ENCODE assay signal across 7 cellular contexts in the genomic region with DNA sequence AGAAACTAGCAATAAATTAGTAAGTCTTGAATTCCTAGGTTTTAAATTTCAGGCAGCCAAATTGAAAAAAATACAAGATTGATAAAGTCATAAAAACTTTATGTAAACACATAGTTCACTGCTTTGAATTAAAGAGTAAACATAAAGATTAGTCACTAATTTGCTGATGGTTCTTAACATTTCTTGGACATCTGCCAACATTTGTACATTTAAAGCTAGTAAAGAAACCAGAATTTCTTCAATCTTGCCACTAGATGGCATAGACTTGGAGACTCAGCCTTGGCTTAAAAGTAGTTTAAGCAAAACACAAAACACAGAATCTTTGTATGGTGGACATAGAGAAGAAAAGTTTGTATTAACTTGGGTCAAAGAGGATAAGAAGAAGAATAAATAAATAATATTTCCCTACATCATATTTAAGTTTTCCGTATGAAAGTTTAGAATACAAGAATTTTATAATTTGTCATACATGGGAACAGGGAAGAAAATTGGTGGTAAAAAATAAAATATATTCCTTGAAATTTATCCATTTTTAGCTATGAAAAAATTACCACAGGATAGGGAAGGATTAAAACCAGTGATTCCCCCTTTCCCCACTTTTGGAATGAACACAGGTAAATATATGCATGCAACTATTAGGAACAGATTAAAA. TPM values are rescaled to one million over a fixed set of nuclear protein-coding genes. Genes with fewer than 3 reads are reported as not detected.
DNase-seq lines count a peak whose midpoint lies in the region; ATAC-seq and TF ChIP-seq lines count a peak whose summit lies in the region.

No MANE protein-coding gene starts in this region.

- H3K4me1 ChIP-seq in adipocyte (ENCODE audit: control insufficient read depth, insufficient read depth, low read length): no peaks in the 10 kb centered on the region
- no peaks in the 10 kb centered on the region for H3K4me1 ChIP-seq in hepatocyte (ENCODE audit: insufficient read depth)
- no peaks in the 10 kb centered on the region for H3K4me1 ChIP-seq in thoracic aorta (ENCODE audit: control insufficient read depth in 1 of 2, low read depth in 2 of 2)

- H3K4me3 ChIP-seq in GM12864 (ENCODE audit: low read depth, low read length) (no peak overlapping the region), adipocyte (ENCODE audit: low read length) (no peak overlapping the region), hepatocyte (no peak overlapping the region), thoracic aorta (no peak overlapping the region)

- H3K9me2 ChIP-seq in hepatocyte (replicated peaks; ENCODE audit: insufficient read depth): no peaks in the 10 kb centered on the region

- DNase-seq in GM12864 (ENCODE audit: low read depth) (peak; percentile 25), NCI-H2227 (lab: John Stamatoyannopoulos, UW; ENCODE audit: unreplicated experiment) (peak; percentile 68), adipocyte (ENCODE audit: low read depth) (peak; percentile 94), hepatocyte (ENCODE audit: low spot score) (peak; percentile 84), thoracic aorta (ENCODE audit: low spot score) (no peak)

- TF ChIP-seq CTCF in GM12864 (IDR thresholded peaks at IDR 0.05; ENCODE audit: low read depth, low read length, missing control alignments): peak; percentile 54
- peak; percentile 72 for TF ChIP-seq CTCF in hepatocyte (IDR thresholded peaks at IDR 0.05; ENCODE audit: poor library complexity)
- peak; percentile 47 for TF ChIP-seq CTCF in thoracic aorta (IDR thresholded peaks at IDR 0.05)

- H3K36me3 ChIP-seq in adipocyte (ENCODE audit: control insufficient read depth, insufficient read depth, low read length, severe bottlenecking) (no peaks in the 10 kb centered on the region), hepatocyte (replicated peaks; ENCODE audit: insufficient read depth, low read depth) (no peaks in the 10 kb centered on the region), thoracic aorta (no peaks in the 10 kb centered on the region)

- H4K20me1 ChIP-seq in hepatocyte (ENCODE audit: insufficient read depth, poor library complexity, severe bottlenecking): no peaks in the 10 kb centered on the region

- ATAC-seq in HG02981 (IDR thresholded peaks at IDR 0.05; ENCODE audit: unreplicated experiment) (peak; percentile 57), thoracic aorta (ENCODE audit: insufficient number of reproducible peaks, low FRiP score, low read depth) (peak; percentile 66), GM18505 (IDR thresholded peaks at IDR 0.05; ENCODE audit: unreplicated experiment) (no peak)

- H3K27me3 ChIP-seq in adipocyte (replicated peaks; ENCODE audit: control insufficient read depth, insufficient read depth, low read length) (peaks cover 21% of the 10 kb centered on the region), hepatocyte (peaks cover 4% of the 10 kb centered on the region), thoracic aorta (replicated peaks; ENCODE audit: insufficient read depth) (no peaks in the 10 kb centered on the region)

- H3K9ac ChIP-seq in adipocyte (ENCODE audit: low read length): no peak overlapping the region

- no peak overlapping the region for H3K4me2 ChIP-seq in hepatocyte

- no peak overlapping the region for H2AFZ ChIP-seq in hepatocyte

- WGBS in hepatocyte (ENCODE audit: low lambda C conversion rate, missing lambda C conversion rate): 14% methylated on average over 1 of the region's 1 CpG

- no peaks in the 10 kb centered on the region for H3K79me2 ChIP-seq in hepatocyte

- no peak overlapping the region for H3K27ac ChIP-seq in hepatocyte
- no peak overlapping the region for H3K27ac ChIP-seq in thoracic aorta

- TF ChIP-seq POLR2A in GM18505 (IDR thresholded peaks at IDR 0.05; ENCODE audit: borderline replicate concordance, extremely low read depth, insufficient read depth, insufficient read length): no peak

- H3K9me3 ChIP-seq in adipocyte (ENCODE audit: control insufficient read depth, low read length) (no peaks in the 10 kb centered on the region), hepatocyte (ENCODE audit: low read depth) (no peaks in the 10 kb centered on the region), thoracic aorta (no peaks in the 10 kb centered on the region)

RNA-seq across cellular contexts. Expression of gene FAM135A, which starts 41.7 kb away (rescaled TPM):
- total RNA-seq in hepatocyte (62.4 and 78.4 TPM in 2 replicates), thoracic aorta (10 to 100 TPM; 28.0 to 40.3 TPM)
- 17.2 and 19.0 TPM in 2 replicates for polyA plus RNA-seq in hepatocyte
